ENCODE assay signal across 1 cellular context in genomic region chr21:33368124-33368523, GRCh38.
TF ChIP-seq lines count a peak whose summit lies in the region.

No MANE protein-coding gene starts in this region.

TF ChIP-seq in K562, 482 proteins besides CTCF, POLR2A, EP300 and RAD21 (continues in another document):
- TF ChIP-seq MEIS2 (IDR thresholded peaks at IDR 0.05; ENCODE audit: partially characterized antibody) (no peak), LARP7 (IDR thresholded peaks at IDR 0.05) (no peak), NFIC (IDR thresholded peaks at IDR 0.05) (peak; percentile 47), GTF2A2 (tag; IDR thresholded peaks at IDR 0.05) (no peak), ZBTB43 (CRISPR knock-in tag; IDR thresholded peaks at IDR 0.05) (no peak), NKRF (IDR thresholded peaks at IDR 0.05; ENCODE audit: borderline replicate concordance) (no peak), ZNF274 (IDR thresholded peaks at IDR 0.05; ENCODE audit: borderline replicate concordance, low read depth, low read length) (no peak), HCFC1 (IDR thresholded peaks at IDR 0.05; ENCODE audit: low read depth, low read length) (no peak), THAP12 (CRISPR knock-in tag; IDR thresholded peaks at IDR 0.05) (no peak), BRD9 (IDR thresholded peaks at IDR 0.05; ENCODE audit: low read depth, partially characterized antibody) (no peak), ELF4 (CRISPR knock-in tag; IDR thresholded peaks at IDR 0.05) (no peak), KLF6 (CRISPR knock-in tag; IDR thresholded peaks at IDR 0.05; ENCODE audit: borderline replicate concordance) (peak; percentile 50; the same call in 1 of the 2 replicates), NR2C1 (IDR thresholded peaks at IDR 0.05) (peak; percentile 61; the same call in 1 of the 2 replicates), NR2C1 (tag; IDR thresholded peaks at IDR 0.05) (peak; percentile 28; the same call in 1 of the 2 replicates), CBX8 (IDR thresholded peaks at IDR 0.05; ENCODE audit: borderline replicate concordance, extremely low read depth, low read depth, low read length, poor library complexity, severe bottlenecking) (no peak), ARHGAP35 (IDR thresholded peaks at IDR 0.05; ENCODE audit: partially characterized antibody) (no peak), XRCC5 (IDR thresholded peaks at IDR 0.05; ENCODE audit: low read depth, low read length) (no peak), ZNF583 (CRISPR knock-in tag; IDR thresholded peaks at IDR 0.05) (no peak), MTA1 (IDR thresholded peaks at IDR 0.05; ENCODE audit: borderline replicate concordance) (peak; percentile 49; the same call in 1 of the 2 replicates), ZNF830 (CRISPR knock-in tag; IDR thresholded peaks at IDR 0.05) (no peak), PRDM10 (IDR thresholded peaks at IDR 0.05; ENCODE audit: partially characterized antibody) (no peak), SMARCA5 (IDR thresholded peaks at IDR 0.05) (0 out of 2 replicates have a peak, but pooled peaks have one; percentile 4), SETDB1 (IDR thresholded peaks at IDR 0.05; ENCODE audit: low read length) (no peak), ZNF75A (CRISPR knock-in tag; IDR thresholded peaks at IDR 0.05) (peak; percentile 82), ADNP (tag; IDR thresholded peaks at IDR 0.05) (peak; percentile 96), ARID3B (CRISPR knock-in tag; IDR thresholded peaks at IDR 0.05; ENCODE audit: borderline replicate concordance) (no peak), ZNF76 (CRISPR knock-in tag; IDR thresholded peaks at IDR 0.05; ENCODE audit: borderline replicate concordance) (no peak), ZFP30 (CRISPR knock-in tag; IDR thresholded peaks at IDR 0.05; ENCODE audit: borderline replicate concordance) (no peak), ZNF395 (CRISPR knock-in tag; IDR thresholded peaks at IDR 0.05) (no peak), MXD1 (CRISPR knock-in tag; IDR thresholded peaks at IDR 0.05; ENCODE audit: borderline replicate concordance, poor library complexity, severe bottlenecking) (no peak), ARID4B (CRISPR knock-in tag; IDR thresholded peaks at IDR 0.05) (no peak), CBX1 (IDR thresholded peaks at IDR 0.05; ENCODE audit: low read depth) (peak; percentile 75), HOXB6 (CRISPR knock-in tag; IDR thresholded peaks at IDR 0.05; ENCODE audit: borderline replicate concordance) (no peak), DDX20 (tag; IDR thresholded peaks at IDR 0.05; ENCODE audit: low read depth) (no peak), LCOR (CRISPR knock-in tag; IDR thresholded peaks at IDR 0.05) (peak; percentile 72; the same call in 1 of the 2 replicates), PHTF2 (CRISPR knock-in tag; IDR thresholded peaks at IDR 0.05) (no peak), ZNF282 (CRISPR knock-in tag; IDR thresholded peaks at IDR 0.05) (no peak), NCOR1 (IDR thresholded peaks at IDR 0.05) (peak; percentile 82), SMARCC2 (IDR thresholded peaks at IDR 0.05; ENCODE audit: low read depth) (0 out of 2 replicates have a peak, but pooled peaks have one; percentile 59), TFAM (CRISPR knock-in tag; conservative IDR thresholded peaks at IDR 0.05) (no peak), FOXA3 (CRISPR knock-in tag; conservative IDR thresholded peaks at IDR 0.05 in 1 of 2, IDR thresholded peaks at IDR 0.05 in 1 of 2) (peak in 1 of 2 experiments; percentile 41; a peak in 1 of 4 replicates), ZFPM2 (CRISPR knock-in tag; IDR thresholded peaks at IDR 0.05) (no peak), VEZF1 (CRISPR knock-in tag; IDR thresholded peaks at IDR 0.05) (no peak; the same call in 1 of the 2 replicates), SRSF3 (IDR thresholded peaks at IDR 0.05; ENCODE audit: insufficient read depth, low read length) (no peak), RFX1 (IDR thresholded peaks at IDR 0.05) (no peak), HDAC2 (IDR thresholded peaks at IDR 0.05) (0 out of 2 replicates have a peak, but pooled peaks have one; percentile 59), ZNF444 (CRISPR knock-in tag; IDR thresholded peaks at IDR 0.05) (no peak), ZNF239 (CRISPR knock-in tag; IDR thresholded peaks at IDR 0.05) (no peak)
